ENCODE assay signal across 8 cellular contexts in genomic region chr19:57487477-57488298, GRCh38. TPM values are rescaled to one million over a fixed set of nuclear protein-coding genes. Genes with fewer than 3 reads are reported as not detected.
DNase-seq lines count a peak whose midpoint lies in the region; ATAC-seq and TF ChIP-seq lines count a peak whose summit lies in the region.

TSS of gene ZNF419 (plus strand) at chr19:57487750. CDS start at chr19:57487951, 201 bp downstream.

- DNase-seq in Ammon's horn (ENCODE audit: low spot score) (peak; percentile 94), NCI-H460 (ENCODE audit: extremely low read depth, low read depth) (peak; percentile 72), choroid plexus epithelial cell (ENCODE audit: low read depth) (peak; percentile 87), kidney glomerular epithelial cell (lab: John Stamatoyannopoulos, UW) (peak; percentile 69)
- peak; percentile 92 for DNase-seq in activated CD4-positive, alpha-beta T cell treated with anti-CD3 and anti-CD28 coated beads for 1 hour
- DNase-seq in stimulated activated CD4-positive, alpha-beta T cell treated with anti-CD3 and anti-CD28 coated beads, Interleukin-15, amount 100 ng/mL, for 48 hours (ENCODE audit: low read depth in 2 of 2) = peak; percentile 79 to 89

- TF ChIP-seq POLR2A in GM19099 (IDR thresholded peaks at IDR 0.05; ENCODE audit: extremely low read depth, insufficient read length, low read depth) = peak; percentile 74

- peak within 1 kb of the TSS; percentile 95 for H3K4me3 ChIP-seq in choroid plexus epithelial cell (ENCODE audit: low read depth, low read length)

- TF ChIP-seq CTCF in choroid plexus epithelial cell (conservative IDR thresholded peaks at IDR 0.05; ENCODE audit: low read depth, low read length) = peak; percentile 42

- ATAC-seq in HG03378 (IDR thresholded peaks at IDR 0.05; ENCODE audit: unreplicated experiment) = peak; percentile 86

RNA-seq across cellular contexts. Expression of gene ZNF419, which starts in this region (rescaled TPM):
- 10.7 and 16.1 TPM in 2 replicates for total RNA-seq in NCI-H460 (2014; rRNA removed; shearing (Covaris generic))
- polyA plus RNA-seq in NCI-H460 (2014; cell fraction: nucleus; rRNA removed) = 14.1 and 14.3 TPM in 2 replicates

Comparison
In these comparisons a context has a peak if more than half of its experiments do, and no peak if none do; other contexts are left out.
1. Peak in every context shown above with its lines: DNase-seq, ATAC-seq and H3K4me3 ChIP-seq.